16 cellular contexts compared by ENCODE assay signal in the genomic region with DNA sequence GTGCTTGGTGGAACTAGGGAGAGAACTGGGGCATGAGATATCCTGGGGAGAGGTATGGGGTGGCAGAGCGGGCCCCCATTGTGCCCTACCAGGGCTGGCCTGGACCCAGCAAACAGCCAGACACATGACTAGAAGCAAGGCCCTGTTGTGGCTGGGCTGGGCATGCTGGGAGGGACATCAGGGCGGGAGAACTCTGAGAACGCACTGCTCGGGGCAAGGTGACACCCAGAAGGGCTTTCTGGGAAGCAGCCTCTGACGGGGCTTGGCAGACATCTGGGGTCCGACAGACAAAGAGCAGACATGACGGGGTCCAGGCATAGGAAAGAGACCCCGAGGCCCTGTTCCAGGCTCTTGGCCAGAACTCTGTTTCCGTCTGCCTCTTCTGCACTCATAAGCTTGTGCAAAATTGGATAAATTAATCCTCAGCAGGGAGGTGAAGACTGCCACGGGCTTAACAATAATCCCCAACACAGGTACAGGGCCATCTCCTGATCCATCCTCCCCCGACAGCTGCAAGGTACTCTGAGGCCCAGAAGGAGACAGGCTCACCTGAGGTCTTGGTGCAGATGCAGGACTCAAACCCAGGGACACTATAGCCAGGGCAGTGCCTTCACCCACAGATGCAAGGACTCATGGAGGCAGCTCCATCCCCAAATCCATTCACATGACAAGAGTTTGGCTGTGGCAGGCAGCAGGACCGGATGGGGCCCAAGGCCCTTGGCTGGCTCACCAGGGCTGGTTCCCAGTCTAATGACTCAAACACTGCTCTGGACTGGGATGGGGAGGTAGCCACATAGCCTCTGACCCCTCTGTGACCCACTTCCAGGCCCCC. TPM values are rescaled to one million over a fixed set of nuclear protein-coding genes. Genes with fewer than 3 reads are reported as not detected.
DNase-seq lines count a peak whose midpoint lies in the region; ATAC-seq and TF ChIP-seq lines count a peak whose summit lies in the region.
"Had no signal": no experiment of that assay in that cellular context is flagged by ENCODE, and none has a peak within 500 bp of the region (broad histone marks: within the 10 kb centered on the region; RNA-seq: fewer than 3 reads in every experiment).

No MANE protein-coding gene starts in this region.

- intact Hi-C loops in heart right ventricle (cut with DNase I) (no loop called here), Right ventricle myocardium superior (cut with DNase I) (no loop called here), vagina (cut with DNase I) (no loop called here)

- no peak for TF ChIP-seq POLR2A in vagina (IDR thresholded peaks at IDR 0.05)

- H3K27ac ChIP-seq in heart right ventricle (peak overlapping the region in 6 of 10 donors; percentile 17 to 74 (median 48)), epithelial cell of prostate (peak overlapping the region; percentile 4), muscle layer of colon (ENCODE audit: low read depth, low read length) (peak overlapping the region; percentile 70), vagina (peak overlapping the region; percentile 81)
- H3K27ac ChIP-seq: SJCRH30 had no signal

- H3K4me3 ChIP-seq in heart right ventricle (no peak overlapping the region), muscle layer of colon (ENCODE audit: low read depth in 1 of 2, low read length in 2 of 2) (peak overlapping the region in 1 of 2 donors; percentile 14), vagina (no peak overlapping the region)
- H3K4me3 ChIP-seq: coronary artery, SJCRH30 had no signal

- H3K9me3 ChIP-seq in heart right ventricle (no peaks in the 10 kb centered on the region), muscle layer of colon (ENCODE audit: low read length) (no peaks in the 10 kb centered on the region), vagina (no peaks in the 10 kb centered on the region)
- H3K9me3 ChIP-seq: SJCRH30 had no signal

- in situ Hi-C loops in KBM-7 (cut with MboI; ENCODE audit: low pct_unique_long_range_greater_than_20kb, low sequenced_read_pairs): no loop called here

- peak overlapping the region; percentile 39 for H3K9ac ChIP-seq in muscle layer of colon (ENCODE audit: low read length)

- no peaks in the 10 kb centered on the region for H3K27me3 ChIP-seq in heart right ventricle
- H3K27me3 ChIP-seq in muscle layer of colon (ENCODE audit: control insufficient read depth in 1 of 2, insufficient read depth in 2 of 2, low read length in 2 of 2): no peaks in the 10 kb centered on the region
- no peaks in the 10 kb centered on the region for H3K27me3 ChIP-seq in vagina
- H3K27me3 ChIP-seq: SJCRH30 had no signal

- TF ChIP-seq CTCF in heart right ventricle (IDR thresholded peaks at IDR 0.05): no peak
- TF ChIP-seq CTCF in vagina (IDR thresholded peaks at IDR 0.05): no peak

- no peak for DNase-seq in heart right ventricle
- DNase-seq in Right ventricle myocardium superior: no peak
- no peak for DNase-seq in epithelial cell of prostate (ENCODE audit: low read depth, low spot score)
- no peak for DNase-seq in vagina (ENCODE audit: extremely low spot score in 2 of 2)
- DNase-seq in KBM-7: no peak
- DNase-seq: activated effector memory CD4-positive, alpha-beta T cell treated with Interleukin-2 at 50 U/mL for 16 hours; EL; NCI-H1048; NCI-H510A treated with DMSO at 0.1 percent for 48 hours; retina; SJCRH30 had no signal

- H3K36me3 ChIP-seq in heart right ventricle: peaks cover 0 to 30% (median 0%) of the 10 kb centered on the region in 9 donors
- no peaks in the 10 kb centered on the region for H3K36me3 ChIP-seq in muscle layer of colon (ENCODE audit: insufficient read depth, low read length)
- no peaks in the 10 kb centered on the region for H3K36me3 ChIP-seq in vagina
- H3K36me3 ChIP-seq: SJCRH30 had no signal

- peak in 5 of 8 donors; percentile 19 to 45 (median 30) for ATAC-seq in heart right ventricle
- no peak for ATAC-seq in Right ventricle myocardium superior (ENCODE audit: poor library complexity)
- no peak for ATAC-seq in GM21515 (IDR thresholded peaks at IDR 0.05; ENCODE audit: unreplicated experiment)
- no peak for ATAC-seq in HG02973 (IDR thresholded peaks at IDR 0.05; ENCODE audit: unreplicated experiment)
- ATAC-seq: activated CD4-positive, CD25-positive, alpha-beta regulatory T cell treated with anti-CD3 and anti-CD28 coated beads, Interleukin-2, amount 50 U/mL, for 24 hours had no signal

- H3K4me1 ChIP-seq in heart right ventricle: peaks cover 19 to 68% (median 38%) of the 10 kb centered on the region in 9 donors
- peaks cover 55% of the 10 kb centered on the region for H3K4me1 ChIP-seq in muscle layer of colon (ENCODE audit: insufficient read depth, low read length)
- H3K4me1 ChIP-seq in vagina: peaks cover 79% of the 10 kb centered on the region

- WGBS in heart right ventricle, 2 donors: 40 to 57% methylated on average over 12 of the region's 12 CpGs

RNA-seq across cellular contexts. Expression of gene SREBF1, which starts 5.4 kb away (rescaled TPM):
- total RNA-seq in heart right ventricle (10 to 100 TPM in 8 of 10 donors, 1 to 10 TPM in 2; 9.0 to 44.1 (median 16.4) TPM), Right ventricle myocardium superior (14.7 TPM), vagina (84.0 TPM)
- 10 to 100 TPM; 49.0 to 61.2 TPM for polyA plus RNA-seq in heart right ventricle

Comparison
In these comparisons a context has a peak if more than half of its experiments do, and no peak if none do; other contexts are left out.
1. ATAC-seq: peak in heart right ventricle (5 of 8); none in Right ventricle myocardium superior (single experiment), GM21515 (single experiment) and HG02973 (single experiment).
2. H3K27ac ChIP-seq: peak in every context shown above with its lines; median percentile 81 in vagina; 70 in muscle layer of colon; 48 in heart right ventricle; 4 in epithelial cell of prostate.